ENCODE assay signal across 23 cellular contexts in genomic region chr15:31077181-31077580, GRCh38. TPM values are rescaled to one million over a fixed set of nuclear protein-coding genes. Genes with fewer than 3 reads are reported as not detected.
DNase-seq lines count a peak whose midpoint lies in the region; ATAC-seq, FAIRE-seq and TF ChIP-seq lines count a peak whose summit lies in the region.
"Had no signal": no experiment of that assay in that cellular context is flagged by ENCODE, and none has a peak within 500 bp of the region (broad histone marks: within the 10 kb centered on the region; RNA-seq: fewer than 3 reads in every experiment).

No MANE protein-coding gene starts in this region.

- no peaks in the 10 kb centered on the region for H4K20me1 ChIP-seq in BLaER1
- H4K20me1 ChIP-seq in H1 (replicated peaks in 1 of 2; ENCODE audit: control insufficient read depth in 1 of 2, insufficient read depth in 2 of 2, low read length in 2 of 2): peaks cover 0 to 2% of the 10 kb centered on the region in 2 experiments

- H2BK15ac ChIP-seq in H1 (ENCODE audit: low read length): no peak overlapping the region

- 0 out of 2 replicates have a peak overlapping the region, but pooled peaks have one; percentile 76 for H2BK5ac ChIP-seq in H1 (ENCODE audit: low read depth, low read length)

- H3K36me3 ChIP-seq in BLaER1 (no peaks in the 10 kb centered on the region), H1 (ENCODE audit: control insufficient read depth in 2 of 4, insufficient read depth in 4 of 4, low read length in 3 of 4) (no peaks in the 10 kb centered on the region)
- H3K36me3 ChIP-seq: uterus had no signal

- no peaks in the 10 kb centered on the region for H3K79me1 ChIP-seq in H1 (ENCODE audit: low read depth, low read length)

- no peak for TF ChIP-seq EP300 in H1 (IDR thresholded peaks at IDR 0.05; ENCODE audit: borderline replicate concordance in 1 of 2, low read depth in 2 of 2, low read length in 2 of 2)

- TF ChIP-seq POLR2A in H1 (IDR thresholded peaks at IDR 0.05; ENCODE audit: control extremely low read depth in 1 of 2, low read depth in 2 of 2, low read length in 2 of 2): no peak

- H2BK120ac ChIP-seq in H1 (replicated peaks; ENCODE audit: low read depth, low read length): no peak overlapping the region

- H3K9ac ChIP-seq in BLaER1 (no peak overlapping the region), H1 (replicated peaks in 1 of 4; ENCODE audit: extremely low read depth in 1 of 4, low read depth in 3 of 4, low read length in 3 of 4) (no peak overlapping the region)

- H3K4me1 ChIP-seq in BLaER1 (peaks cover 14% of the 10 kb centered on the region), H1 (replicated peaks in 1 of 4; ENCODE audit: control insufficient read depth in 3 of 4, insufficient read depth in 4 of 4, low read length in 3 of 4) (peaks cover 10 to 39% (median 22%) of the 10 kb centered on the region in 4 experiments)
- H3K4me1 ChIP-seq: uterus had no signal

- POLR2A ChIA-PET in H1 (lab: Charles Lee; ENCODE audit: partially characterized antibody): interaction anchor here (1.0 kb wide), 1 partner anchor 64 kb away, joined by 3 read pairs; no protein-coding TSS in a partner anchor
- POLR2A ChIA-PET in activated CD8-positive, alpha-beta T cell treated with anti-CD3 and anti-CD28 coated beads for 36 hours (lab: Charles Lee): interaction anchor here (0.6 kb wide), 1 partner anchor 481 kb away, joined by 4 read pairs; no protein-coding TSS in a partner anchor

- H2AK5ac ChIP-seq in H1 (ENCODE audit: low read depth, low read length): 0 out of 2 replicates have a peak overlapping the region, but pooled peaks have one; percentile 100

- H3K27ac ChIP-seq in BLaER1 (no peak overlapping the region), H1 (ENCODE audit: low read depth, low read length) (no peak overlapping the region)
- H3K27ac ChIP-seq: body of pancreas, uterus had no signal

- H4K91ac ChIP-seq in H1 (replicated peaks; ENCODE audit: insufficient read length, low read length): no peak overlapping the region

- no peaks in the 10 kb centered on the region for H3K9me3 Mint-ChIP-seq in activated naive CD4-positive, alpha-beta T cell treated with anti-CD3 and anti-CD28 coated beads for 36 hours
- no peaks in the 10 kb centered on the region for H3K9me3 Mint-ChIP-seq in activated CD8-positive, alpha-beta T cell treated with anti-CD3 and anti-CD28 coated beads for 36 hours
- H3K9me3 Mint-ChIP-seq: stimulated activated effector memory CD8-positive, alpha-beta T cell treated with anti-CD3 and anti-CD28 coated beads, Interleukin-12 subunit alpha, Interleukin-12 subunit beta, amount 100 ng/mL, for 72 hours had no signal

- H4K8ac ChIP-seq in H1 (ENCODE audit: extremely low read depth, insufficient read depth, low read length): no peak overlapping the region; the same call in none of the 2 replicates

- intact Hi-C loops in activated naive CD4-positive, alpha-beta T cell treated with anti-CD3 and anti-CD28 coated beads for 36 hours (cut with micrococcal nuclease): no loop called here
- intact Hi-C loops in activated CD8-positive, alpha-beta T cell treated with anti-CD3 and anti-CD28 coated beads for 36 hours (cut with micrococcal nuclease): no loop called here

- TF ChIP-seq CTCF in H1 (IDR thresholded peaks at IDR 0.05; ENCODE audit: control extremely low read depth in 1 of 3, insufficient read depth in 1 of 3, low read depth in 1 of 3, low read length in 3 of 3): no peak
- no peak for TF ChIP-seq CTCF in activated CD8-positive, alpha-beta T cell treated with anti-CD3 and anti-CD28 coated beads for 36 hours (IDR thresholded peaks at IDR 0.05)

- no peak overlapping the region for H3K14ac ChIP-seq in H1 (ENCODE audit: insufficient read length)

- no peaks in the 10 kb centered on the region for H3K27me3 ChIP-seq in BLaER1
- peaks cover 0 to 2% (median 1%) of the 10 kb centered on the region in 4 experiments; a peak in 2 of 7 replicates for H3K27me3 ChIP-seq in H1 (replicated peaks in 1 of 4; ENCODE audit: control insufficient read depth in 3 of 4, extremely low read depth in 1 of 4, insufficient read depth in 3 of 4, low read length in 3 of 4)
- H3K27me3 ChIP-seq: body of pancreas, uterus had no signal

- no peaks in the 10 kb centered on the region for H3K79me2 ChIP-seq in H1 (ENCODE audit: control insufficient read depth in 1 of 2, insufficient read depth in 2 of 2, low read length in 2 of 2)

- peaks cover 11% of the 10 kb centered on the region for H3K27me3 Mint-ChIP-seq in activated naive CD4-positive, alpha-beta T cell treated with anti-CD3 and anti-CD28 coated beads for 36 hours (ENCODE audit: low read depth)
- H3K27me3 Mint-ChIP-seq in activated CD8-positive, alpha-beta T cell treated with anti-CD3 and anti-CD28 coated beads for 36 hours: peaks cover 13% of the 10 kb centered on the region

- TF ChIP-seq RAD21 in H1 (IDR thresholded peaks at IDR 0.05 in 1 of 2, conservative IDR thresholded peaks at IDR 0.05 in 1 of 2; ENCODE audit: low read depth in 2 of 2, low read length in 2 of 2): no peak

- H3K23ac ChIP-seq in H1 (ENCODE audit: insufficient read length): no peak overlapping the region

- H3K56ac ChIP-seq in H1 (replicated peaks; ENCODE audit: insufficient read length, low read depth, low read length): no peak overlapping the region

- peak overlapping the region; percentile 76; the same call in 1 of the 2 replicates for H3K18ac ChIP-seq in H1 (ENCODE audit: extremely low read depth, low read length)

- FAIRE-seq in H1 (lab: Jason Lieb, UNC): no peak
- FAIRE-seq: frontal cortex, H54, kidney, small intestine had no signal

- no peak overlapping the region for H3K27ac Mint-ChIP-seq in activated naive CD4-positive, alpha-beta T cell treated with anti-CD3 and anti-CD28 coated beads for 36 hours
- no peak overlapping the region for H3K27ac Mint-ChIP-seq in activated CD8-positive, alpha-beta T cell treated with anti-CD3 and anti-CD28 coated beads for 36 hours
- H3K27ac Mint-ChIP-seq: CD4-positive, alpha-beta memory T cell; stimulated activated effector memory CD8-positive, alpha-beta T cell treated with anti-CD3 and anti-CD28 coated beads, Interleukin-12 subunit alpha, Interleukin-12 subunit beta, amount 100 ng/mL, for 72 hours had no signal

- peak overlapping the region; percentile 100; the same call in 1 of the 2 replicates for H2BK12ac ChIP-seq in H1 (ENCODE audit: low read depth, low read length)

- H3K4me3 Mint-ChIP-seq in activated naive CD4-positive, alpha-beta T cell treated with anti-CD3 and anti-CD28 coated beads for 36 hours: no peak overlapping the region
- H3K4me3 Mint-ChIP-seq in activated CD8-positive, alpha-beta T cell treated with anti-CD3 and anti-CD28 coated beads for 36 hours: no peak overlapping the region
- H3K4me3 Mint-ChIP-seq: CD4-positive, alpha-beta memory T cell; stimulated activated effector memory CD8-positive, alpha-beta T cell treated with anti-CD3 and anti-CD28 coated beads, Interleukin-12 subunit alpha, Interleukin-12 subunit beta, amount 100 ng/mL, for 72 hours had no signal

- no peak overlapping the region for H3K4ac ChIP-seq in H1 (replicated peaks; ENCODE audit: insufficient read length, low read depth, low read length)

- DNase-seq in COR-L47 (lab: John Stamatoyannopoulos, UW): peak; percentile 69
- DNase-seq in NCI-H524 (lab: John Stamatoyannopoulos, UW): peak; percentile 72 to 90
- peak in 1 of 2 experiments; percentile 41 for DNase-seq in H1 (ENCODE audit: low read depth in 1 of 2, low spot score in 2 of 2)
- no peak for DNase-seq in activated CD8-positive, alpha-beta memory T cell treated with anti-CD3 and anti-CD28 coated beads, Interleukin-2, amount 50 U/mL, for 48 hours
- DNase-seq in activated naive CD4-positive, alpha-beta T cell treated with anti-CD3 and anti-CD28 coated beads for 36 hours: no peak
- DNase-seq in activated CD8-positive, alpha-beta T cell treated with anti-CD3 and anti-CD28 coated beads for 36 hours: no peak
- DNase-seq: activated CD4-positive, alpha-beta T cell treated with anti-CD3 and anti-CD28 coated beads, Interleukin-2, amount 50 U/mL, for 4 hours; activated effector memory CD4-positive, alpha-beta T cell treated with Interleukin-2 at 50 U/mL for 16 hours; body of pancreas; CD4-positive, alpha-beta memory T cell; effector memory CD4-positive, alpha-beta T cell; kidney; NCI-H1092 treated with DMSO at 0.1 percent for 48 hours; small intestine; stimulated activated CD4-positive, alpha-beta T cell treated with anti-CD3 and anti-CD28 coated beads, Interleukin-2, amount 100 ng/mL, for 24 hours; uterus had no signal

- H4K5ac ChIP-seq in H1 (ENCODE audit: insufficient read length, low read depth, low read length): no peak overlapping the region

- H3K4me2 ChIP-seq in BLaER1 (peak overlapping the region; percentile 13; the same call in 1 of the 2 replicates), H1 (ENCODE audit: insufficient read depth in 1 of 2, low read depth in 2 of 2, low read length in 2 of 2) (peak overlapping the region in 1 of 2 experiments; percentile 38; a peak in 1 of 4 replicates)

- H3K4me3 ChIP-seq in BLaER1: no peak overlapping the region
- no peak overlapping the region for H3K4me3 ChIP-seq in H1 (ENCODE audit: extremely low read depth in 1 of 4, insufficient read depth in 2 of 4, low read depth in 3 of 4, low read length in 4 of 4)
- H3K4me3 ChIP-seq: body of pancreas, uterus had no signal

- ATAC-seq in activated CD8-positive, alpha-beta T cell treated with anti-CD3 and anti-CD28 coated beads for 36 hours: no peak
- ATAC-seq: body of pancreas; stimulated activated effector memory CD8-positive, alpha-beta T cell treated with anti-CD3 and anti-CD28 coated beads, Interleukin-12 subunit alpha, Interleukin-12 subunit beta, amount 100 ng/mL, for 72 hours had no signal

- H3K4me1 Mint-ChIP-seq in activated naive CD4-positive, alpha-beta T cell treated with anti-CD3 and anti-CD28 coated beads for 36 hours (ENCODE audit: low read depth): peaks cover 2% of the 10 kb centered on the region
- peaks cover 4% of the 10 kb centered on the region for H3K4me1 Mint-ChIP-seq in activated CD8-positive, alpha-beta T cell treated with anti-CD3 and anti-CD28 coated beads for 36 hours (ENCODE audit: low read depth)

- peaks cover 7% of the 10 kb centered on the region for H3K9me3 ChIP-seq in BLaER1
- H3K9me3 ChIP-seq in H1 (ENCODE audit: insufficient read depth in 2 of 2, low read depth in 1 of 2, low read length in 1 of 2): no peaks in the 10 kb centered on the region
- H3K9me3 ChIP-seq: body of pancreas, uterus had no signal

- H3K23me2 ChIP-seq in H1 (ENCODE audit: low read depth, low read length): peaks cover 3% of the 10 kb centered on the region

- 0 out of 2 replicates have a peak overlapping the region, but pooled peaks have one; percentile 27 for H2BK20ac ChIP-seq in H1 (ENCODE audit: low read length)

- H3K36me3 Mint-ChIP-seq in activated naive CD4-positive, alpha-beta T cell treated with anti-CD3 and anti-CD28 coated beads for 36 hours (ENCODE audit: low read depth): no peaks in the 10 kb centered on the region
- no peaks in the 10 kb centered on the region for H3K36me3 Mint-ChIP-seq in activated CD8-positive, alpha-beta T cell treated with anti-CD3 and anti-CD28 coated beads for 36 hours (ENCODE audit: low read depth)
- H3K36me3 Mint-ChIP-seq: CD4-positive, alpha-beta memory T cell; stimulated activated effector memory CD8-positive, alpha-beta T cell treated with anti-CD3 and anti-CD28 coated beads, Interleukin-12 subunit alpha, Interleukin-12 subunit beta, amount 100 ng/mL, for 72 hours had no signal

- H2AFZ ChIP-seq in H1 (ENCODE audit: low read length): no peak overlapping the region

- WGBS in H1 (ENCODE audit: extremely low coverage in 1 of 2, insufficient coverage in 1 of 2, insufficient read length in 1 of 2, insufficient replicate concordance in 2 of 2, low coverage in 1 of 2, low lambda C conversion rate in 2 of 2, missing lambda C conversion rate in 1 of 2), 2 experiments: 82% methylated on average over 4 of the region's 4 CpGs; no CpG with 5 or more reads in 1 of the 2 experiments

- CTCF ChIA-PET in H1 (lab: Charles Lee; ENCODE audit: partially characterized antibody): interaction anchor here (0.6 kb wide), 1 partner anchor 70 kb away, joined by 3 read pairs; no protein-coding TSS in a partner anchor
- CTCF ChIA-PET in activated naive CD4-positive, alpha-beta T cell treated with anti-CD3 and anti-CD28 coated beads for 36 hours (lab: Charles Lee): no interaction called here
- CTCF ChIA-PET in activated CD8-positive, alpha-beta T cell treated with anti-CD3 and anti-CD28 coated beads for 36 hours (lab: Charles Lee): no interaction called here

RNA-seq across cellular contexts. Expression of gene TRPM1, which starts 24.3 kb away (rescaled TPM):
- total RNA-seq in H1 (2021; fragmentation: NEBNext Ultra II Directional; extraction: Animal tissue kit (Norgen Biotek cat#: 25700)): not detected in 2 replicates
- 0.05 and 0.16 TPM in 2 replicates for polyA plus RNA-seq in H1 (2011; rRNA removed)
- polyA plus RNA-seq in H1 (2011; cell fraction: cytosol; rRNA removed): 0.08 TPM
- polyA plus RNA-seq in H1 (2011; cell fraction: nucleus; rRNA removed): 0.21 TPM
- 0.07 to 0.17 TPM in 2 of 4 replicates, not detected in the others for polyA plus RNA-seq in H1 (2012, experiment 1 of 2)
- polyA plus RNA-seq in H1 (2012, experiment 2 of 2): not detected
- 0.24 TPM for polyA plus RNA-seq in H1 (2013, experiment 1 of 2)
- polyA plus RNA-seq in H1 (2013, experiment 2 of 2): 0.33 TPM
- polyA minus RNA-seq in H1 (2011; rRNA and poly(A)+ RNA removed): 0.12 and 0.25 TPM in 2 replicates
- not detected for polyA minus RNA-seq in H1 (2011; cell fraction: cytosol; rRNA and poly(A)+ RNA removed)
- not detected for polyA minus RNA-seq in H1 (2011; cell fraction: nucleus; rRNA and poly(A)+ RNA removed)
- not detected for total RNA-seq in activated naive CD4-positive, alpha-beta T cell treated with anti-CD3 and anti-CD28 coated beads for 36 hours
- not detected for total RNA-seq in activated CD8-positive, alpha-beta T cell treated with anti-CD3 and anti-CD28 coated beads for 36 hours
- total RNA-seq: body of pancreas; CD4-positive, alpha-beta memory T cell; frontal cortex; kidney; LHCN-M2; renal cortical epithelial cell; Right ventricle myocardium inferior; uterus had no signal
- polyA plus RNA-seq: CD4-positive, alpha-beta memory T cell had no signal

Comparison
In these comparisons a context has a peak if more than half of its experiments do, and no peak if none do; other contexts are left out.
1. DNase-seq: peak in COR-L47 (single experiment) and NCI-H524 (2 of 2); none in activated CD8-positive, alpha-beta memory T cell treated with anti-CD3 and anti-CD28 coated beads, Interleukin-2, amount 50 U/mL, for 48 hours (single experiment), activated naive CD4-positive, alpha-beta T cell treated with anti-CD3 and anti-CD28 coated beads for 36 hours (single experiment) and activated CD8-positive, alpha-beta T cell treated with anti-CD3 and anti-CD28 coated beads for 36 hours (single experiment).